16 cellular contexts compared by ENCODE assay signal in genomic region chr1:210003501-210003900, GRCh38.
DNase-seq lines count a peak whose midpoint lies in the region; TF ChIP-seq lines count a peak whose summit lies in the region.
"Had no signal": no experiment of that assay in that cellular context is flagged by ENCODE, and none has a peak within 500 bp of the region (broad histone marks: within the 10 kb centered on the region; RNA-seq: fewer than 3 reads in every experiment).

No MANE protein-coding gene starts in this region.

- H3F3A ChIP-seq in GM23248 (ENCODE audit: insufficient read depth) = no peaks in the 10 kb centered on the region

- H3K36me3 Mint-ChIP-seq in activated CD4-positive, alpha-beta memory T cell treated with anti-CD3 and anti-CD28 coated beads, Interleukin-2, amount 10 ng/mL, durations not matched to agents 7 days and 5 days (ENCODE audit: low read depth) = no peaks in the 10 kb centered on the region
- H3K36me3 Mint-ChIP-seq: CD14-positive monocyte; CD8-positive, alpha-beta T cell had no signal

- DNase-seq in ELR (ENCODE audit: low read depth) (peak; percentile 14), GM23248 (peak; percentile 65), fibroblast of pulmonary artery (ENCODE audit: low read depth) (peak; percentile 26), pons (ENCODE audit: low spot score) (peak; percentile 37), NCI-H345 treated with DMSO at 0.1 percent for 48 hours (lab: John Stamatoyannopoulos, UW; ENCODE audit: unreplicated experiment) (no peak), SKM-1 treated with dmso at 0.1 percent for 144 hours (lab: John Stamatoyannopoulos, UW; ENCODE audit: unreplicated experiment) (no peak)
- no peak for DNase-seq in activated CD4-positive, alpha-beta memory T cell treated with anti-CD3 and anti-CD28 coated beads, Interleukin-2, amount 10 ng/mL, durations not matched to agents 7 days and 5 days
- DNase-seq: Caco-2; CD8-positive, alpha-beta T cell; DND-41; HCEC 1CT; HFFc6 had no signal

- no peaks in the 10 kb centered on the region for H3K36me3 ChIP-seq in GM23248 (ENCODE audit: low read depth)

- 65 to 82% methylated on average over 1 of the region's 1 CpG for WGBS in GM23248 (ENCODE audit: low coverage in 1 of 2, low lambda C conversion rate in 2 of 2, missing lambda C conversion rate in 2 of 2), 2 experiments

- H3K27ac Mint-ChIP-seq in activated CD4-positive, alpha-beta memory T cell treated with anti-CD3 and anti-CD28 coated beads, Interleukin-2, amount 10 ng/mL, durations not matched to agents 7 days and 5 days = no peak overlapping the region
- H3K27ac Mint-ChIP-seq: CD14-positive monocyte; CD8-positive, alpha-beta T cell; HFFc6 had no signal

- no peaks in the 10 kb centered on the region for H4K20me1 ChIP-seq in GM23248 (ENCODE audit: insufficient read depth)

- no peaks in the 10 kb centered on the region for H3K4me1 Mint-ChIP-seq in activated CD4-positive, alpha-beta memory T cell treated with anti-CD3 and anti-CD28 coated beads, Interleukin-2, amount 10 ng/mL, durations not matched to agents 7 days and 5 days
- H3K4me1 Mint-ChIP-seq: CD14-positive monocyte had no signal

- no peaks in the 10 kb centered on the region for H3K9me2 ChIP-seq in GM23248 (ENCODE audit: insufficient read depth)

- no peak overlapping the region for H3K9ac ChIP-seq in GM23248

- in situ Hi-C loops in GM23248 (cut with MboI) = no loop called here

- H3K4me3 ChIP-seq in GM23248 (no peak overlapping the region), fibroblast of pulmonary artery (replicated peaks; ENCODE audit: low read depth, low read length) (no peak overlapping the region)
- H3K4me3 ChIP-seq: A549, GM12878 had no signal

- no peaks in the 10 kb centered on the region for H3K27me3 ChIP-seq in GM23248 (replicated peaks; ENCODE audit: insufficient read depth)

- H2AFZ ChIP-seq in GM23248 = no peak overlapping the region

- POLR2A ChIA-PET in activated CD4-positive, alpha-beta memory T cell treated with anti-CD3 and anti-CD28 coated beads, Interleukin-2, amount 10 ng/mL, durations not matched to agents 7 days and 5 days (lab: Charles Lee) = no interaction called here

- H3K79me2 ChIP-seq in GM23248 (ENCODE audit: insufficient read depth) = no peaks in the 10 kb centered on the region

- H3K27me3 Mint-ChIP-seq in activated CD4-positive, alpha-beta memory T cell treated with anti-CD3 and anti-CD28 coated beads, Interleukin-2, amount 10 ng/mL, durations not matched to agents 7 days and 5 days = peaks cover 9% of the 10 kb centered on the region

- H3K27ac ChIP-seq in GM23248 = no peak overlapping the region
- H3K27ac ChIP-seq: A549, HL-60 had no signal

- no peak overlapping the region for H3K4me2 ChIP-seq in GM23248 (ENCODE audit: unreplicated experiment)
- H3K4me2 ChIP-seq: A549 had no signal

- no peak overlapping the region for H3K4me3 Mint-ChIP-seq in activated CD4-positive, alpha-beta memory T cell treated with anti-CD3 and anti-CD28 coated beads, Interleukin-2, amount 10 ng/mL, durations not matched to agents 7 days and 5 days
- H3K4me3 Mint-ChIP-seq: CD14-positive monocyte; CD8-positive, alpha-beta T cell; HFFc6 had no signal

- TF ChIP-seq CTCF in fibroblast of pulmonary artery (IDR thresholded peaks at IDR 0.05; ENCODE audit: low read length, missing control alignments) = no peak

- H3K9me3 Mint-ChIP-seq in activated CD4-positive, alpha-beta memory T cell treated with anti-CD3 and anti-CD28 coated beads, Interleukin-2, amount 10 ng/mL, durations not matched to agents 7 days and 5 days = no peaks in the 10 kb centered on the region
- H3K9me3 Mint-ChIP-seq: CD14-positive monocyte; CD8-positive, alpha-beta T cell; HFFc6 had no signal

- H3K4me1 ChIP-seq in GM23248 (ENCODE audit: insufficient read depth) = no peaks in the 10 kb centered on the region
- H3K4me1 ChIP-seq: A549, Caco-2 had no signal

- no peaks in the 10 kb centered on the region for H3K9me3 ChIP-seq in GM23248 (ENCODE audit: low read depth)
- H3K9me3 ChIP-seq: A549, Caco-2 had no signal

- CTCF ChIA-PET in activated CD4-positive, alpha-beta memory T cell treated with anti-CD3 and anti-CD28 coated beads, Interleukin-2, amount 10 ng/mL, durations not matched to agents 7 days and 5 days (lab: Charles Lee) = no interaction called here

Comparison
In these comparisons a context has a peak if more than half of its experiments do, and no peak if none do; other contexts are left out.
1. DNase-seq: peak in ELR (single experiment), GM23248 (single experiment), fibroblast of pulmonary artery (single experiment) and pons (single experiment); none in NCI-H345 treated with DMSO at 0.1 percent for 48 hours (single experiment), SKM-1 treated with dmso at 0.1 percent for 144 hours (single experiment) and activated CD4-positive, alpha-beta memory T cell treated with anti-CD3 and anti-CD28 coated beads, Interleukin-2, amount 10 ng/mL, durations not matched to agents 7 days and 5 days (single experiment).